19 cellular contexts compared by ENCODE assay signal in the genomic region with DNA sequence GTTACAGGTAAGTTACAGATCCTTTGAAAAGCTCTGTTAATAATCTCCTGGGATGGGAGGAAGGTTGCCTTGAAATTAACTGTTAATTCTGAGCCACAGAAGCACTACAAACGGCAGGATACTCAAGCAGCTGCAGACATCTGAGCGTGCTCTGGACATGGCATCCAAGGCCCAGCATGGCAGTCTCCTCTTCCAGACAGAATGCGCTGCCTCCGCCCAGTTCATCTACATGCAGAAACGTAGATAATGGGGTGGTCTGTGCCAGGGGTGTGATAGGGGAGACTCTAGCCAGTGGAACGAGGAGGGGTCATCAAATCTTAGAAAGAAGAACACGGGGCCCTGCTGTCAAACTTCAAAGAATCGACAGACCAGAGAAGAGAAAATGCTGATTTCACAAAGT. TPM values are rescaled to one million over a fixed set of nuclear protein-coding genes. Genes with fewer than 3 reads are reported as not detected.
"Had no signal": no experiment of that assay in that cellular context is flagged by ENCODE, and none has a peak within 500 bp of the region (broad histone marks: within the 10 kb centered on the region; RNA-seq: fewer than 3 reads in every experiment).

No MANE protein-coding gene starts in this region.

- H3K36me3 Mint-ChIP-seq: naive thymus-derived CD8-positive, alpha-beta T cell had no signal

- H3K9me3 Mint-ChIP-seq: immature natural killer cell; naive thymus-derived CD8-positive, alpha-beta T cell; neural crest cell had no signal

- H3K9me3 ChIP-seq: sigmoid colon, uterus had no signal

- H3K27me3 ChIP-seq: foreskin keratinocyte, uterus had no signal

- H3K4me1 Mint-ChIP-seq: immature natural killer cell; naive thymus-derived CD8-positive, alpha-beta T cell; neural crest cell had no signal

- H3K4me3 Mint-ChIP-seq: immature natural killer cell; naive thymus-derived CD8-positive, alpha-beta T cell; neural crest cell had no signal

- DNase-seq: dermis blood vessel endothelial cell; erythroblast; foreskin keratinocyte; immature natural killer cell; left colon; mesendoderm; naive thymus-derived CD8-positive, alpha-beta T cell; sigmoid colon; stimulated activated CD4-positive, alpha-beta T cell treated with anti-CD3 and anti-CD28 coated beads, Interleukin-12 subunit alpha, Interleukin-12 subunit beta, amount 100 ng/mL, for 4 hours; stimulated activated naive CD4-positive, alpha-beta T cell treated with Interleukin-2 at 50 U/mL for 16 hours; trophoblast cell had no signal

- H3K36me3 ChIP-seq: sigmoid colon, uterus had no signal

- ATAC-seq: foreskin keratinocyte; left colon; naive thymus-derived CD8-positive, alpha-beta T cell had no signal

- FAIRE-seq: colon, endothelial cell of umbilical vein had no signal

- H3K4me1 ChIP-seq: foreskin keratinocyte, sigmoid colon, uterus had no signal

- H3K27ac ChIP-seq: foreskin keratinocyte, sigmoid colon, skin epidermis, uterus had no signal

- H3K4me3 ChIP-seq: sigmoid colon, skin epidermis, uterus had no signal

- H3K27ac Mint-ChIP-seq: naive thymus-derived CD8-positive, alpha-beta T cell had no signal

RNA-seq across cellular contexts. Expression of a gene that starts 13.8 kb away (rescaled TPM):
- total RNA-seq: dermis blood vessel endothelial cell, endothelial cell of umbilical vein, foreskin keratinocyte, kidney epithelial cell, lung microvascular endothelial cell, pulmonary artery endothelial cell had no signal
- polyA plus RNA-seq: endothelial cell of umbilical vein, foreskin keratinocyte had no signal
